Comparison of ENCODE assay signal across 1 cellular context in the genomic region with DNA sequence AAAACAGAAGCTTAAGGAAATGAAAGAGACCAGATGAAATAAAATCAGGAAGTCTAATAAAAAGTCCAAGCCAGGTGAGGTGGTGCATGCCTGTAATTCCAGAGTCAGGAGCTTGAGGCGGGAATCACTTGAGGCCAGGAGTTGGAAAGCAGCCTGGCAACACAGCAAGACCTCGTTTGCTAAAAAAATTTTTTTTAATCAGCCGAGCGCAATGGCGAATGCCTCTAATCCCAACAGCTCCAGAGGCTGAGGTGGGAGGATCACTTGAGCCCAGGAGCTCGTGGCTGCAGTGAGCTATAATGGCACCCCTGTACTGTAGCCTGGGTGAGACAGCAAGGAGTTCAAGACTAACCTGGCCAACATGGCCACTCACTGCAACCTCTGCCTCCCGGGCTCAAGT.
TF ChIP-seq lines count a peak whose summit lies in the region.

No MANE protein-coding gene starts in this region.

TF ChIP-seq in H1, 55 proteins besides CTCF, POLR2A, EP300 and RAD21:
- TF ChIP-seq, protein P1, sequence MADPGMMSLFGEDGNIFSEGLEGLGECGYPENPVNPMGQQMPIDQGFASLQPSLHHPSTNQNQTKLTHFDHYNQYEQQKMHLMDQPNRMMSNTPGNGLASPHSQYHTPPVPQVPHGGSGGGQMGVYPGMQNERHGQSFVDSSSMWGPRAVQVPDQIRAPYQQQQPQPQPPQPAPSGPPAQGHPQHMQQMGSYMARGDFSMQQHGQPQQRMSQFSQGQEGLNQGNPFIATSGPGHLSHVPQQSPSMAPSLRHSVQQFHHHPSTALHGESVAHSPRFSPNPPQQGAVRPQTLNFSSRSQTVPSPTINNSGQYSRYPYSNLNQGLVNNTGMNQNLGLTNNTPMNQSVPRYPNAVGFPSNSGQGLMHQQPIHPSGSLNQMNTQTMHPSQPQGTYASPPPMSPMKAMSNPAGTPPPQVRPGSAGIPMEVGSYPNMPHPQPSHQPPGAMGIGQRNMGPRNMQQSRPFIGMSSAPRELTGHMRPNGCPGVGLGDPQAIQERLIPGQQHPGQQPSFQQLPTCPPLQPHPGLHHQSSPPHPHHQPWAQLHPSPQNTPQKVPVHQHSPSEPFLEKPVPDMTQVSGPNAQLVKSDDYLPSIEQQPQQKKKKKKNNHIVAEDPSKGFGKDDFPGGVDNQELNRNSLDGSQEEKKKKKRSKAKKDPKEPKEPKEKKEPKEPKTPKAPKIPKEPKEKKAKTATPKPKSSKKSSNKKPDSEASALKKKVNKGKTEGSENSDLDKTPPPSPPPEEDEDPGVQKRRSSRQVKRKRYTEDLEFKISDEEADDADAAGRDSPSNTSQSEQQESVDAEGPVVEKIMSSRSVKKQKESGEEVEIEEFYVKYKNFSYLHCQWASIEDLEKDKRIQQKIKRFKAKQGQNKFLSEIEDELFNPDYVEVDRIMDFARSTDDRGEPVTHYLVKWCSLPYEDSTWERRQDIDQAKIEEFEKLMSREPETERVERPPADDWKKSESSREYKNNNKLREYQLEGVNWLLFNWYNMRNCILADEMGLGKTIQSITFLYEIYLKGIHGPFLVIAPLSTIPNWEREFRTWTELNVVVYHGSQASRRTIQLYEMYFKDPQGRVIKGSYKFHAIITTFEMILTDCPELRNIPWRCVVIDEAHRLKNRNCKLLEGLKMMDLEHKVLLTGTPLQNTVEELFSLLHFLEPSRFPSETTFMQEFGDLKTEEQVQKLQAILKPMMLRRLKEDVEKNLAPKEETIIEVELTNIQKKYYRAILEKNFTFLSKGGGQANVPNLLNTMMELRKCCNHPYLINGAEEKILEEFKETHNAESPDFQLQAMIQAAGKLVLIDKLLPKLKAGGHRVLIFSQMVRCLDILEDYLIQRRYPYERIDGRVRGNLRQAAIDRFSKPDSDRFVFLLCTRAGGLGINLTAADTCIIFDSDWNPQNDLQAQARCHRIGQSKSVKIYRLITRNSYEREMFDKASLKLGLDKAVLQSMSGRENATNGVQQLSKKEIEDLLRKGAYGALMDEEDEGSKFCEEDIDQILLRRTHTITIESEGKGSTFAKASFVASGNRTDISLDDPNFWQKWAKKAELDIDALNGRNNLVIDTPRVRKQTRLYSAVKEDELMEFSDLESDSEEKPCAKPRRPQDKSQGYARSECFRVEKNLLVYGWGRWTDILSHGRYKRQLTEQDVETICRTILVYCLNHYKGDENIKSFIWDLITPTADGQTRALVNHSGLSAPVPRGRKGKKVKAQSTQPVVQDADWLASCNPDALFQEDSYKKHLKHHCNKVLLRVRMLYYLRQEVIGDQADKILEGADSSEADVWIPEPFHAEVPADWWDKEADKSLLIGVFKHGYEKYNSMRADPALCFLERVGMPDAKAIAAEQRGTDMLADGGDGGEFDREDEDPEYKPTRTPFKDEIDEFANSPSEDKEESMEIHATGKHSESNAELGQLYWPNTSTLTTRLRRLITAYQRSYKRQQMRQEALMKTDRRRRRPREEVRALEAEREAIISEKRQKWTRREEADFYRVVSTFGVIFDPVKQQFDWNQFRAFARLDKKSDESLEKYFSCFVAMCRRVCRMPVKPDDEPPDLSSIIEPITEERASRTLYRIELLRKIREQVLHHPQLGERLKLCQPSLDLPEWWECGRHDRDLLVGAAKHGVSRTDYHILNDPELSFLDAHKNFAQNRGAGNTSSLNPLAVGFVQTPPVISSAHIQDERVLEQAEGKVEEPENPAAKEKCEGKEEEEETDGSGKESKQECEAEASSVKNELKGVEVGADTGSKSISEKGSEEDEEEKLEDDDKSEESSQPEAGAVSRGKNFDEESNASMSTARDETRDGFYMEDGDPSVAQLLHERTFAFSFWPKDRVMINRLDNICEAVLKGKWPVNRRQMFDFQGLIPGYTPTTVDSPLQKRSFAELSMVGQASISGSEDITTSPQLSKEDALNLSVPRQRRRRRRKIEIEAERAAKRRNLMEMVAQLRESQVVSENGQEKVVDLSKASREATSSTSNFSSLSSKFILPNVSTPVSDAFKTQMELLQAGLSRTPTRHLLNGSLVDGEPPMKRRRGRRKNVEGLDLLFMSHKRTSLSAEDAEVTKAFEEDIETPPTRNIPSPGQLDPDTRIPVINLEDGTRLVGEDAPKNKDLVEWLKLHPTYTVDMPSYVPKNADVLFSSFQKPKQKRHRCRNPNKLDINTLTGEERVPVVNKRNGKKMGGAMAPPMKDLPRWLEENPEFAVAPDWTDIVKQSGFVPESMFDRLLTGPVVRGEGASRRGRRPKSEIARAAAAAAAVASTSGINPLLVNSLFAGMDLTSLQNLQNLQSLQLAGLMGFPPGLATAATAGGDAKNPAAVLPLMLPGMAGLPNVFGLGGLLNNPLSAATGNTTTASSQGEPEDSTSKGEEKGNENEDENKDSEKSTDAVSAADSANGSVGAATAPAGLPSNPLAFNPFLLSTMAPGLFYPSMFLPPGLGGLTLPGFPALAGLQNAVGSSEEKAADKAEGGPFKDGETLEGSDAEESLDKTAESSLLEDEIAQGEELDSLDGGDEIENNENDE (IDR thresholded peaks at IDR 0.05; ENCODE audit: insufficient replicate concordance, low read length), result no peak
- TF ChIP-seq HDAC6 (IDR thresholded peaks at IDR 0.05; ENCODE audit: low read depth, low read length) (no peak), NRF1 (IDR thresholded peaks at IDR 0.05; ENCODE audit: low read depth, low read length) (no peak), MAFK (IDR thresholded peaks at IDR 0.05; ENCODE audit: low read depth, low read length) (no peak), JUN (IDR thresholded peaks at IDR 0.05; ENCODE audit: low read depth, low read length) (no peak), RFX5 (IDR thresholded peaks at IDR 0.05; ENCODE audit: borderline replicate concordance, low read depth, low read length) (no peak)
- TF ChIP-seq, protein P2, sequence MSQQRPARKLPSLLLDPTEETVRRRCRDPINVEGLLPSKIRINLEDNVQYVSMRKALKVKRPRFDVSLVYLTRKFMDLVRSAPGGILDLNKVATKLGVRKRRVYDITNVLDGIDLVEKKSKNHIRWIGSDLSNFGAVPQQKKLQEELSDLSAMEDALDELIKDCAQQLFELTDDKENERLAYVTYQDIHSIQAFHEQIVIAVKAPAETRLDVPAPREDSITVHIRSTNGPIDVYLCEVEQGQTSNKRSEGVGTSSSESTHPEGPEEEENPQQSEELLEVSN (IDR thresholded peaks at IDR 0.05), result peak; percentile 90
